ENCODE assay signal across 10 cellular contexts in genomic region chr6:28468056-28468455, GRCh38. TPM values are rescaled to one million over a fixed set of nuclear protein-coding genes. Genes with fewer than 3 reads are reported as not detected.
"Had no signal": no experiment of that assay in that cellular context is flagged by ENCODE, and none has a peak within 500 bp of the region (broad histone marks: within the 10 kb centered on the region; RNA-seq: fewer than 3 reads in every experiment).

No MANE protein-coding gene starts in this region.

- H3K27ac Mint-ChIP-seq: IgD-negative memory B cell had no signal

- FAIRE-seq: HepG2, HTR-8/SVneo had no signal

- DNase-seq: IMR-90, KBM-7, KG1 had no signal

- H3K9ac ChIP-seq: KMS-11 had no signal

- H3K4me2 ChIP-seq: KMS-11 had no signal

- ATAC-seq: HepG2 had no signal

- H3K4me1 Mint-ChIP-seq: IgD-negative memory B cell had no signal

- H3K36me3 Mint-ChIP-seq: IgD-negative memory B cell had no signal

- H3K27ac ChIP-seq: HL-60, KMS-11 had no signal

RNA-seq across cellular contexts. Expression of gene GPX6, which starts 47.5 kb away (rescaled TPM):
- total RNA-seq: HepG2, HT-29, HT1080, IMR-90 had no signal
- polyA plus RNA-seq: HepG2, IgD-negative memory B cell, IMR-90 had no signal

RNA-seq across cellular contexts. Expression of gene GPX5, which starts 57.6 kb away (rescaled TPM):
- total RNA-seq: HepG2, HT-29, HT1080, IMR-90 had no signal
- polyA plus RNA-seq: HepG2, IgD-negative memory B cell, IMR-90 had no signal
